1 cellular context compared by ENCODE assay signal in the genomic region with DNA sequence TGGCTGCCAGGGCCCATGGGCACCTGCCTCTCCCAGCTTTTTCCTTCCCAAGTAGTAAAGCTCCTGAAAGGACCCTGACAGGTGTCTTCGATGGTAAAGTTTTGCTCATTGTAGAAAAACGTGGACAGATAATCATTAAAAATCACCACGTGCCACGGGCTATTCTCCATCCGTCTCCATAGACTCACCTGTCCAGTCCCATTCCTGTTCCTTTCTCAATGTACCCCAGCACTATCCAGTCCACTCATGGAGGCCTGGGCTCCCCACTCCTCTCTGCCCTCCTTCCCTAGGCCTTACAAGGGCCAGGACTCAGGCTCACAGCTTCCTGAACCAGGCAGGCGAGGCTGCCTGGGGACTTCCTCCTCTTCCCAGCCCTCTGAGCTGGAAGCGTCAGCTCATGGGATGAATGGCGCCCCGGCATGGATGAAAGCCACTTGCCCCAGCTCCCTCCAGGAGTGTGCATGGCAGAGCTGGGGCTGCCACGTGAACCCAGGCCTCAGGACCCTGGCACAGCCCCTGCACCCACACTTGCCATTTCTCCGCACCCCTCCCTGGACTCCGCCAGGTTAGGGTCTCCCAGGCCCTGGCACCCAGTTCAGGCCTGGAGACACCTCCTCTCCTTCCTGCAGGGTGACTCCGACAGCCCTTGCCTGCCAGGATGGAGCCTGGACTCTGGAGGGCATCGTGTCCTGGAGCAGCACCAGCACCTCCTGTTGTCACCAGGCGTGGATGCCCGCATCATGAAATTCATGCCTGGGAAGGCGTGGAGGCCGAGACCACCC.
A peak's percentile ranks its signal among the peaks of the same experiment; 100 is the strongest.
TF ChIP-seq lines count a peak whose summit lies in the region.

No MANE protein-coding gene starts in this region.

TF ChIP-seq in HCT116, 20 proteins besides CTCF, POLR2A, EP300 and RAD21:
- 0 out of 2 replicates have a peak, but pooled peaks have one; percentile 26 for TF ChIP-seq POLR2AphosphoS5 (IDR thresholded peaks at IDR 0.05; ENCODE audit: low read depth, low read length)
- no peak for TF ChIP-seq ZFX (IDR thresholded peaks at IDR 0.05)
